8 cellular contexts compared by ENCODE assay signal in the genomic region with DNA sequence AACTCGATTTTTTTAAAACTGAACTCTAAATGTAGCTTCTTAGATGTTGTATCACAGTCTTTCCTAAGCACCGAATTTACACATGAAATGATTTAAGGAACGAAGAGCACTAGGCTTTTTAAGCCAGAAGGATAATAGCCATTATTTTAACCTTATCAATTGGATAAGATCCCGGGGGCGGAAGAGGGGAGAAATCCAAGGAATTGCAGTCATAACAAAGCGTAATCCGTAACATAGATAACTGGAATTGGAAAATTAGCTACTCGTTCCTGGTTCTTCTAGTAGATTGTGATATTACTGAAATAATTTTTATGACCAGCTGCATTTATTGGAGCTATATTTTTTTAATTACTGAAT. TPM values are rescaled to one million over a fixed set of nuclear protein-coding genes. Genes with fewer than 3 reads are reported as not detected.
A peak's percentile ranks its signal among the peaks of the same experiment; 100 is the strongest.
DNase-seq lines count a peak whose midpoint lies in the region; ATAC-seq, FAIRE-seq and TF ChIP-seq lines count a peak whose summit lies in the region.

No MANE protein-coding gene starts in this region.

- peaks cover 10% of the 10 kb centered on the region for H3K36me3 Mint-ChIP-seq in activated T-helper 17 cell treated with anti-CD3 and anti-CD28 coated beads, Interleukin-2, amount 50 U/mL, for 72 hours (ENCODE audit: low read depth)

- H3K36me3 ChIP-seq in SK-N-SH (replicated peaks in 1 of 2; ENCODE audit: control insufficient read depth in 1 of 2, insufficient read depth in 2 of 2, low read length in 1 of 2), result no peaks in the 10 kb centered on the region
- no peaks in the 10 kb centered on the region for H3K36me3 ChIP-seq in suprapubic skin

- H3K27ac ChIP-seq in SK-N-SH (ENCODE audit: low read depth in 2 of 2, low read length in 1 of 2) (peak overlapping the region; percentile 79 to 90; a peak in 3 of 4 replicates), suprapubic skin (peak overlapping the region; percentile 98)

- POLR2A ChIA-PET in SK-N-SH (lab: Yijun Ruan, JAX), result interaction anchor here (0.6 kb wide), 1 partner anchor 382 kb away, joined by 3 read pairs; no protein-coding TSS in a partner anchor

- H3K4me1 ChIP-seq in SK-N-SH (ENCODE audit: control insufficient read depth in 1 of 2, insufficient read depth in 2 of 2, low read depth in 1 of 2, low read length in 1 of 2) (peaks cover 7 to 14% of the 10 kb centered on the region in 2 experiments; a peak in 2 of 4 replicates), suprapubic skin (peaks cover 29% of the 10 kb centered on the region)

- peak overlapping the region; percentile 84 for H3K27ac Mint-ChIP-seq in activated T-helper 17 cell treated with anti-CD3 and anti-CD28 coated beads, Interleukin-2, amount 50 U/mL, for 72 hours

- peak; percentile 24 for DNase-seq in SK-N-SH
- no peak for DNase-seq in suprapubic skin (ENCODE audit: low spot score in 2 of 2)
- no peak for DNase-seq in NCI-H526 treated with DMSO at 0.1 percent for 48 hours (lab: John Stamatoyannopoulos, UW)

- H3K27me3 ChIP-seq in SK-N-SH (ENCODE audit: insufficient read depth), result no peaks in the 10 kb centered on the region
- H3K27me3 ChIP-seq in suprapubic skin, result no peaks in the 10 kb centered on the region

- ATAC-seq in SK-N-SH treated with all-trans-retinoic acid at 6 μM for 48 hours (no peak), HG03354 (IDR thresholded peaks at IDR 0.05; ENCODE audit: poor library complexity, severe bottlenecking, unreplicated experiment) (no peak), HG02970 (IDR thresholded peaks at IDR 0.05; ENCODE audit: low FRiP score, unreplicated experiment) (no peak)
- no peak for ATAC-seq in activated T-helper 17 cell treated with anti-CD3 and anti-CD28 coated beads, Interleukin-2, amount 50 U/mL, for 72 hours (replicated peaks)

- 15% methylated on average over 8 of the region's 8 CpGs for WGBS in SK-N-SH (ENCODE audit: low lambda C conversion rate)
- 6% methylated on average over 8 of the region's 8 CpGs for WGBS in suprapubic skin

- peaks cover 3% of the 10 kb centered on the region for H3K27me3 Mint-ChIP-seq in activated T-helper 17 cell treated with anti-CD3 and anti-CD28 coated beads, Interleukin-2, amount 50 U/mL, for 72 hours

- TF ChIP-seq RAD21 in SK-N-SH (IDR thresholded peaks at IDR 0.05; ENCODE audit: low read length), result no peak

- H2AFZ ChIP-seq in SK-N-SH (ENCODE audit: low read depth), result peak overlapping the region; percentile 80

- H3K4me3 Mint-ChIP-seq in activated T-helper 17 cell treated with anti-CD3 and anti-CD28 coated beads, Interleukin-2, amount 50 U/mL, for 72 hours, result peak overlapping the region; percentile 99

- H3K9me3 ChIP-seq in SK-N-SH, result no peaks in the 10 kb centered on the region
- H3K9me3 ChIP-seq in suprapubic skin, result no peaks in the 10 kb centered on the region

- FAIRE-seq in islet of Langerhans (lab: Jason Lieb, UNC), result peak; percentile 55

- H3F3A ChIP-seq in SK-N-SH (replicated peaks; ENCODE audit: insufficient read depth), result peaks cover 20% of the 10 kb centered on the region

- CTCF ChIA-PET in SK-N-SH (lab: Yijun Ruan, JAX), result interaction anchor here (1.0 to 1.2 kb wide), 2 partner anchors 23 to 195 kb away, joined by 3 to 4 read pairs; no protein-coding TSS in a partner anchor

- H3K4me3 ChIP-seq in SK-N-SH (ENCODE audit: low read depth in 2 of 2, low read length in 1 of 2), result peak overlapping the region; percentile 60 to 74
- H3K4me3 ChIP-seq in suprapubic skin, result peak overlapping the region; percentile 86

- H4K20me1 ChIP-seq in SK-N-SH (ENCODE audit: insufficient read depth), result no peaks in the 10 kb centered on the region

- TF ChIP-seq EP300 in SK-N-SH (IDR thresholded peaks at IDR 0.05; ENCODE audit: borderline replicate concordance in 1 of 2, low read depth in 1 of 2, low read length in 1 of 2), result no peak
- no peak for TF ChIP-seq EP300 in suprapubic skin (IDR thresholded peaks at IDR 0.05)

- peak overlapping the region; percentile 66; the same call in 1 of the 2 replicates for H3K9ac ChIP-seq in SK-N-SH

- no peak for TF ChIP-seq CTCF in SK-N-SH (IDR thresholded peaks at IDR 0.05)
- TF ChIP-seq CTCF in suprapubic skin (IDR thresholded peaks at IDR 0.05), result no peak

- peaks cover 10% of the 10 kb centered on the region for H3K4me1 Mint-ChIP-seq in activated T-helper 17 cell treated with anti-CD3 and anti-CD28 coated beads, Interleukin-2, amount 50 U/mL, for 72 hours

- peak overlapping the region; percentile 77 for H3K4me2 ChIP-seq in SK-N-SH

- H3K9me3 Mint-ChIP-seq in activated T-helper 17 cell treated with anti-CD3 and anti-CD28 coated beads, Interleukin-2, amount 50 U/mL, for 72 hours, result no peaks in the 10 kb centered on the region

- H3K79me2 ChIP-seq in SK-N-SH (ENCODE audit: insufficient read depth), result peaks cover 25% of the 10 kb centered on the region

- H3K9me2 ChIP-seq in SK-N-SH, result no peaks in the 10 kb centered on the region

- no peak for TF ChIP-seq POLR2A in suprapubic skin (IDR thresholded peaks at IDR 0.05)

TF ChIP-seq in SK-N-SH, 30 proteins besides CTCF, POLR2A, EP300 and RAD21 (continues in another document):
- TF ChIP-seq TAF1 (IDR thresholded peaks at IDR 0.05; ENCODE audit: borderline replicate concordance, low read depth, low read length), result no peak
- TF ChIP-seq POLR2AphosphoS5 (IDR thresholded peaks at IDR 0.05; ENCODE audit: low read depth, low read length), result no peak
- TF ChIP-seq, protein P1, sequence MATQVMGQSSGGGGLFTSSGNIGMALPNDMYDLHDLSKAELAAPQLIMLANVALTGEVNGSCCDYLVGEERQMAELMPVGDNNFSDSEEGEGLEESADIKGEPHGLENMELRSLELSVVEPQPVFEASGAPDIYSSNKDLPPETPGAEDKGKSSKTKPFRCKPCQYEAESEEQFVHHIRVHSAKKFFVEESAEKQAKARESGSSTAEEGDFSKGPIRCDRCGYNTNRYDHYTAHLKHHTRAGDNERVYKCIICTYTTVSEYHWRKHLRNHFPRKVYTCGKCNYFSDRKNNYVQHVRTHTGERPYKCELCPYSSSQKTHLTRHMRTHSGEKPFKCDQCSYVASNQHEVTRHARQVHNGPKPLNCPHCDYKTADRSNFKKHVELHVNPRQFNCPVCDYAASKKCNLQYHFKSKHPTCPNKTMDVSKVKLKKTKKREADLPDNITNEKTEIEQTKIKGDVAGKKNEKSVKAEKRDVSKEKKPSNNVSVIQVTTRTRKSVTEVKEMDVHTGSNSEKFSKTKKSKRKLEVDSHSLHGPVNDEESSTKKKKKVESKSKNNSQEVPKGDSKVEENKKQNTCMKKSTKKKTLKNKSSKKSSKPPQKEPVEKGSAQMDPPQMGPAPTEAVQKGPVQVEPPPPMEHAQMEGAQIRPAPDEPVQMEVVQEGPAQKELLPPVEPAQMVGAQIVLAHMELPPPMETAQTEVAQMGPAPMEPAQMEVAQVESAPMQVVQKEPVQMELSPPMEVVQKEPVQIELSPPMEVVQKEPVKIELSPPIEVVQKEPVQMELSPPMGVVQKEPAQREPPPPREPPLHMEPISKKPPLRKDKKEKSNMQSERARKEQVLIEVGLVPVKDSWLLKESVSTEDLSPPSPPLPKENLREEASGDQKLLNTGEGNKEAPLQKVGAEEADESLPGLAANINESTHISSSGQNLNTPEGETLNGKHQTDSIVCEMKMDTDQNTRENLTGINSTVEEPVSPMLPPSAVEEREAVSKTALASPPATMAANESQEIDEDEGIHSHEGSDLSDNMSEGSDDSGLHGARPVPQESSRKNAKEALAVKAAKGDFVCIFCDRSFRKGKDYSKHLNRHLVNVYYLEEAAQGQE (IDR thresholded peaks at IDR 0.05; ENCODE audit: low read depth, low read length), result no peak
- no peak for TF ChIP-seq NRF1 (IDR thresholded peaks at IDR 0.05; ENCODE audit: low read depth, low read length)
- no peak for TF ChIP-seq FOXJ3 (CRISPR knock-in tag; IDR thresholded peaks at IDR 0.05)

TF ChIP-seq in SK-N-SH treated with all-trans-retinoic acid at 6 μM for 48 hours, 23 proteins besides CTCF, POLR2A, EP300 and RAD21 (continues in another document):
- TF ChIP-seq PPARA (CRISPR knock-in tag; IDR thresholded peaks at IDR 0.05; ENCODE audit: borderline replicate concordance) (no peak), BACH2 (CRISPR knock-in tag; IDR thresholded peaks at IDR 0.05; ENCODE audit: borderline replicate concordance) (no peak), RARB (CRISPR knock-in tag; IDR thresholded peaks at IDR 0.05) (no peak), ZNF70 (CRISPR knock-in tag; IDR thresholded peaks at IDR 0.05) (no peak), ARNTL (CRISPR knock-in tag; IDR thresholded peaks at IDR 0.05; ENCODE audit: borderline replicate concordance, low read depth) (no peak), OSR1 (CRISPR knock-in tag; IDR thresholded peaks at IDR 0.05) (no peak)
- TF ChIP-seq, protein P2, sequence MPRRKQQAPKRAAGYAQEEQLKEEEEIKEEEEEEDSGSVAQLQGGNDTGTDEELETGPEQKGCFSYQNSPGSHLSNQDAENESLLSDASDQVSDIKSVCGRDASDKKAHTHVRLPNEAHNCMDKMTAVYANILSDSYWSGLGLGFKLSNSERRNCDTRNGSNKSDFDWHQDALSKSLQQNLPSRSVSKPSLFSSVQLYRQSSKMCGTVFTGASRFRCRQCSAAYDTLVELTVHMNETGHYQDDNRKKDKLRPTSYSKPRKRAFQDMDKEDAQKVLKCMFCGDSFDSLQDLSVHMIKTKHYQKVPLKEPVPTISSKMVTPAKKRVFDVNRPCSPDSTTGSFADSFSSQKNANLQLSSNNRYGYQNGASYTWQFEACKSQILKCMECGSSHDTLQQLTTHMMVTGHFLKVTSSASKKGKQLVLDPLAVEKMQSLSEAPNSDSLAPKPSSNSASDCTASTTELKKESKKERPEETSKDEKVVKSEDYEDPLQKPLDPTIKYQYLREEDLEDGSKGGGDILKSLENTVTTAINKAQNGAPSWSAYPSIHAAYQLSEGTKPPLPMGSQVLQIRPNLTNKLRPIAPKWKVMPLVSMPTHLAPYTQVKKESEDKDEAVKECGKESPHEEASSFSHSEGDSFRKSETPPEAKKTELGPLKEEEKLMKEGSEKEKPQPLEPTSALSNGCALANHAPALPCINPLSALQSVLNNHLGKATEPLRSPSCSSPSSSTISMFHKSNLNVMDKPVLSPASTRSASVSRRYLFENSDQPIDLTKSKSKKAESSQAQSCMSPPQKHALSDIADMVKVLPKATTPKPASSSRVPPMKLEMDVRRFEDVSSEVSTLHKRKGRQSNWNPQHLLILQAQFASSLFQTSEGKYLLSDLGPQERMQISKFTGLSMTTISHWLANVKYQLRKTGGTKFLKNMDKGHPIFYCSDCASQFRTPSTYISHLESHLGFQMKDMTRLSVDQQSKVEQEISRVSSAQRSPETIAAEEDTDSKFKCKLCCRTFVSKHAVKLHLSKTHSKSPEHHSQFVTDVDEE (CRISPR knock-in tag; IDR thresholded peaks at IDR 0.05), result no peak

RNA-seq across cellular contexts. Expression of gene KANSL1L, which starts 1.0 kb away (rescaled TPM):
- polyA plus RNA-seq in SK-N-SH (2012; rRNA removed), result 5.5 and 7.9 TPM in 2 replicates
- 6.4 and 6.6 TPM in 2 replicates for polyA plus RNA-seq in SK-N-SH (2012; cell fraction: cytosol; rRNA removed)
- polyA plus RNA-seq in SK-N-SH (2012; cell fraction: nucleus; rRNA removed), result 6.3 and 16.7 TPM in 2 replicates
- 10 to 100 TPM in 1 of 2 donors, 1 to 10 TPM in 1; 4.3 to 10.3 TPM for total RNA-seq in activated T-helper 17 cell treated with anti-CD3 and anti-CD28 coated beads, Interleukin-2, amount 50 U/mL, for 72 hours
- total RNA-seq in suprapubic skin, result 10 to 100 TPM; 18.0 to 48.7 (median 25.6) TPM

RNA-seq across cellular contexts. Expression of gene ACADL, which starts 53.0 kb away (rescaled TPM):
- polyA plus RNA-seq in SK-N-SH (2012; rRNA removed), result not detected in 2 replicates
- not detected in 2 replicates for polyA plus RNA-seq in SK-N-SH (2012; cell fraction: cytosol; rRNA removed)
- 0.04 TPM in 1 of 2 replicates, not detected in the other for polyA plus RNA-seq in SK-N-SH (2012; cell fraction: nucleus; rRNA removed)
- total RNA-seq in activated T-helper 17 cell treated with anti-CD3 and anti-CD28 coated beads, Interleukin-2, amount 50 U/mL, for 72 hours, result not detected
- 1 to 10 TPM; 1.5 to 9.8 (median 6.4) TPM for total RNA-seq in suprapubic skin
